ENCODE assay signal across 9 cellular contexts in the genomic region with DNA sequence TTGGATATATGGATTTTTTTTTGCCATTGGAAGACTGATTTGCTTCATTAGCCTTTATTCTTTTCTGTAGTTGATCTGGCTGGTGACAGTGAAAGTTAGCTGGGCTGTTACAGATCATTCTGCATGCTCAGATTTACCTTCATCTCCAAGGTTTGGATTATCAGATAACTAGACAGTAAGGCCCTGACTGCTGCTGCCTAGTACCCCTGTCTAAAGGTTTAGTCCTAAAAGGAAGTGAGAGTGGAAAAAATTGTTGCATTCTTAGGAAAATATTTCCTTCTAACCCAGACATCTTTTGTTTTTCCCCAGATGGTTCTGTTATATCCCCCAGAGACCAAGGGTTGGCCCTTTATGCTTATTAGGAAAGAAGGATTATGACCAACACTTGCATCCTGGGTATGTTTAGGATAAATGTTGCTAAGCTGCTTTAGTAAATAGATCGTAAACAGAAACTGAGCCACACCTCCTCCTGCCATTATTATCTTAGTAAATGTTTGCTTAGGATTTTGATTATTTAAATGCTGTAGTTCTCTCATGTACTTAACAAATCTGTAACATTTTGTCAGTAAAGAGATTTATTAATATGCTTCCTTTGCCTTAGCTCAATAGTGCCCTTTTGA. TPM values are rescaled to one million over a fixed set of nuclear protein-coding genes. Genes with fewer than 3 reads are reported as not detected.
A peak's percentile ranks its signal among the peaks of the same experiment; 100 is the strongest.
DNase-seq lines count a peak whose midpoint lies in the region; ATAC-seq, FAIRE-seq and TF ChIP-seq lines count a peak whose summit lies in the region.
"Had no signal": no experiment of that assay in that cellular context is flagged by ENCODE, and none has a peak within 500 bp of the region (broad histone marks: within the 10 kb centered on the region; RNA-seq: fewer than 3 reads in every experiment).

No MANE protein-coding gene starts in this region.

- intact Hi-C loops in mucosa of descending colon (cut with DNase I, micrococcal nuclease): no loop called here

- peak; percentile 36 for FAIRE-seq in colon (lab: Jason Lieb, UNC)

- no peaks in the 10 kb centered on the region for H3K9me3 ChIP-seq in mucosa of descending colon

- ATAC-seq in mucosa of descending colon (peak; percentile 86), GM19351 (IDR thresholded peaks at IDR 0.05; ENCODE audit: unreplicated experiment) (no peak), HG02588 (IDR thresholded peaks at IDR 0.05; ENCODE audit: unreplicated experiment) (no peak)

- H3K27me3 ChIP-seq in ACC112 (ENCODE audit: insufficient read depth, low read length) (no peaks in the 10 kb centered on the region), HL-60 (ENCODE audit: insufficient read depth, poor library complexity, severe bottlenecking) (no peaks in the 10 kb centered on the region)

- DNase-seq in HL-60 (ENCODE audit: low read depth in 1 of 2, low spot score in 1 of 2) (no peak), mucosa of descending colon (no peak), cerebellar nuclear complex (lab: John Stamatoyannopoulos, UW) (no peak), NCI-H128 (lab: John Stamatoyannopoulos, UW; ENCODE audit: unreplicated experiment) (no peak)
- DNase-seq: stimulated activated CD4-positive, alpha-beta T cell treated with anti-CD3 and anti-CD28 coated beads, Interleukin-4, amount 100 ng/mL, for 1 hour had no signal

- H3K4me3 ChIP-seq in ACC112 (ENCODE audit: low read depth, low read length): no peak overlapping the region
- H3K4me3 ChIP-seq in HL-60 (replicated peaks; ENCODE audit: insufficient read depth, low read length): no peak overlapping the region
- H3K4me3 ChIP-seq in mucosa of descending colon: no peak overlapping the region

- H3K79me2 ChIP-seq in ACC112 (ENCODE audit: control insufficient read depth, insufficient read depth, low read length, unreplicated experiment): peaks cover 47% of the 10 kb centered on the region

- H3K27ac ChIP-seq in ACC112 (ENCODE audit: low read depth, low read length) (peak overlapping the region; percentile 81), HL-60 (replicated peaks) (peak overlapping the region; percentile 39)

- H3K36me3 ChIP-seq in ACC112 (ENCODE audit: insufficient read depth, low read length): no peaks in the 10 kb centered on the region
- no peaks in the 10 kb centered on the region for H3K36me3 ChIP-seq in mucosa of descending colon (ENCODE audit: low read depth)

- TF ChIP-seq CTCF in HL-60 (IDR thresholded peaks at IDR 0.05; ENCODE audit: insufficient read depth, low read length) (no peak), mucosa of descending colon (IDR thresholded peaks at IDR 0.05) (no peak)

- no peak overlapping the region for H2AFZ ChIP-seq in ACC112 (ENCODE audit: low read length, unreplicated experiment)

- H3K4me1 ChIP-seq in ACC112 (ENCODE audit: control insufficient read depth, insufficient read depth, low read length, unreplicated experiment) (peaks cover 33% of the 10 kb centered on the region), mucosa of descending colon (ENCODE audit: low read depth) (peaks cover 18% of the 10 kb centered on the region)

RNA-seq across cellular contexts. Expression of gene MCU, which starts 44.3 kb away (rescaled TPM):
- 10 to 100 TPM; 44.8 to 98.6 (median 89.0) TPM for total RNA-seq in mucosa of descending colon
